In genomic region chr3:80241791-80242190, GRCh38 we compare ENCODE assay signal across 35 cellular contexts.
"Had no signal": no experiment of that assay in that cellular context is flagged by ENCODE, and none has a peak within 500 bp of the region (broad histone marks: within the 10 kb centered on the region; RNA-seq: fewer than 3 reads in every experiment).

No MANE protein-coding gene starts in this region.

- H3K4me3 ChIP-seq: MG63 had no signal

- H3K9me3 ChIP-seq: MG63 had no signal

- H3K27me3 ChIP-seq: MG63 had no signal

- H3K36me3 ChIP-seq: MG63 had no signal

- DNase-seq: Karpas-422, Kasumi-1, MG63, MM.1S, MV-4-11, NCI-H1048, NCI-H1092, NCI-H1092 treated with DMSO at 0.1 percent for 48 hours, NCI-H1105, NCI-H1105 treated with DMSO at 0.1 percent for 48 hours, NCI-H1417, NCI-H1417 treated with DMSO at 0.1 percent for 48 hours, NCI-H1436, NCI-H1436 treated with DMSO at 0.1 percent for 48 hours, NCI-H146, NCI-H1694, NCI-H1694 treated with DMSO at 0.1 percent for 48 hours, NCI-H187, NCI-H187 treated with DMSO at 0.1 percent for 48 hours, NCI-H1930, NCI-H2029, NCI-H2029 treated with DMSO at 0.1 percent for 48 hours, NCI-H2081, NCI-H2081 treated with DMSO at 0.1 percent for 48 hours, NCI-H2107, NCI-H2171, NCI-H2171 treated with DMSO at 0.1 percent for 48 hours, NCI-H2227 treated with DMSO at 0.1 percent for 48 hours, NCI-H226, NCI-H345, NCI-H446, NCI-H446 treated with DMSO at 0.1 percent for 48 hours, NCI-H510A, NCI-H510A treated with DMSO at 0.1 percent for 48 hours, NCI-H524 had no signal
